Comparison of ENCODE assay signal across 13 cellular contexts in the genomic region with DNA sequence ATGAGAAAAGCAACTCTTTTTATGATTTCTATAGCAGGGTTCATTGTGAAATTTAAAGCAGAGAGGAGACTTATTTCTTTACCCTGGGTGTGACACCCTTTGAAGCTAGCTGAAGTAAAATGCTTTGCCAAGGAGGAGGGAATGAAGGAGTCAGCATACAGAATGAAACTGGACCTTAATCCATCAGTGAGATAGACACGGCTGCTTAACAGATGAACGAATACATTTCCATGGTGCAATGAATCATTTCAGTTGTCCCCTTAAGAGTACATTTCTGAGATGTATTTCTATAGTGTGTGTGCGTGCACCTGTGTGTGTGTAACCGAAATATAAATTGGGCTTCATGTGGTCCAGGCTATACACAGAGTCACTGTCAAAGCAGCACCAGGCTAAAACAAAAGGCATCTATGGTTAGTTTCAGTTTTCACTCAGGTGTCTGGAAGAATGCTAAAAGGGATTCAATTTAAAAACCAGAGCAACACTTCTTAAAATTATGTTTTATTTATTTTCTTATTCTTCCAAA.
DNase-seq lines count a peak whose midpoint lies in the region; ATAC-seq and TF ChIP-seq lines count a peak whose summit lies in the region.
"Had no signal": no experiment of that assay in that cellular context is flagged by ENCODE, and none has a peak within 500 bp of the region (broad histone marks: within the 10 kb centered on the region; RNA-seq: fewer than 3 reads in every experiment).

No MANE protein-coding gene starts in this region.

- H3K9me3 ChIP-seq in left ventricle myocardium inferior (replicated peaks) (no peaks in the 10 kb centered on the region), adipocyte (ENCODE audit: control insufficient read depth, low read length) (no peaks in the 10 kb centered on the region), lung (ENCODE audit: control insufficient read depth in 2 of 2, insufficient read depth in 1 of 2, low read length in 1 of 2) (no peaks in the 10 kb centered on the region), upper lobe of left lung (no peaks in the 10 kb centered on the region)
- H3K9me3 ChIP-seq: adrenal gland had no signal

- H3K27ac ChIP-seq in left ventricle myocardium inferior (replicated peaks) (peak overlapping the region; percentile 86), lung (ENCODE audit: low read depth in 1 of 2, low read length in 1 of 2) (peak overlapping the region; percentile 1 to 41), upper lobe of left lung (peak overlapping the region; percentile 68 to 85 (median 82)), brain microvascular endothelial cell (no peak overlapping the region)

- TF ChIP-seq CTCF in left ventricle myocardium inferior (IDR thresholded peaks at IDR 0.05; ENCODE audit: borderline replicate concordance): no peak
- TF ChIP-seq CTCF in lung (IDR thresholded peaks at IDR 0.05; ENCODE audit: control extremely low read depth, extremely low read depth): no peak
- TF ChIP-seq CTCF in upper lobe of left lung (IDR thresholded peaks at IDR 0.05): no peak
- no peak for TF ChIP-seq CTCF in brain microvascular endothelial cell (IDR thresholded peaks at IDR 0.05; ENCODE audit: low read depth, low read length, missing control alignments)

- no peaks in the 10 kb centered on the region for H3K36me3 ChIP-seq in left ventricle myocardium inferior
- H3K36me3 ChIP-seq in adipocyte (ENCODE audit: control insufficient read depth, insufficient read depth, low read length, severe bottlenecking): no peaks in the 10 kb centered on the region
- no peaks in the 10 kb centered on the region for H3K36me3 ChIP-seq in lung (ENCODE audit: control insufficient read depth in 2 of 2, insufficient read depth in 2 of 2, low read length in 2 of 2)
- H3K36me3 ChIP-seq in upper lobe of left lung: no peaks in the 10 kb centered on the region
- H3K36me3 ChIP-seq in brain microvascular endothelial cell (replicated peaks): no peaks in the 10 kb centered on the region
- H3K36me3 ChIP-seq: adrenal gland had no signal

- peak overlapping the region; percentile 11 for H3K9ac ChIP-seq in adipocyte (ENCODE audit: low read length)

- intact Hi-C loops in left ventricle myocardium inferior (cut with micrococcal nuclease): no loop called here
- intact Hi-C loops in Right ventricle myocardium inferior (cut with DNase I): loop anchor here (5.0 kb wide), 1 partner anchor 78 kb away; no protein-coding TSS in a partner anchor

- H3K4me3 ChIP-seq in left ventricle myocardium inferior (peak overlapping the region; percentile 27), adipocyte (ENCODE audit: low read length) (no peak overlapping the region), lung (no peak overlapping the region), upper lobe of left lung (no peak overlapping the region), brain microvascular endothelial cell (ENCODE audit: low read depth, low read length) (no peak overlapping the region)
- H3K4me3 ChIP-seq: adrenal gland, smooth muscle cell had no signal

- ATAC-seq in Right ventricle myocardium inferior (no peak), lung (ENCODE audit: insufficient read depth, low FRiP score) (no peak), upper lobe of left lung (ENCODE audit: low FRiP score in 2 of 2) (no peak), GM19023 (IDR thresholded peaks at IDR 0.05; ENCODE audit: unreplicated experiment) (no peak)

- DNase-seq in left ventricle myocardium inferior (no peak), Right ventricle myocardium inferior (ENCODE audit: missing footprints) (no peak), adipocyte (ENCODE audit: low read depth) (peak; percentile 49), lung (ENCODE audit: low spot score) (no peak), upper lobe of left lung (no peak), brain microvascular endothelial cell (no peak), NCI-H2081 (lab: John Stamatoyannopoulos, UW) (no peak)
- DNase-seq: adrenal gland; C1 segment of cervical spinal cord; effector memory CD4-positive, alpha-beta T cell; NCI-H1694 had no signal

- H3K27me3 ChIP-seq in left ventricle myocardium inferior (ENCODE audit: low read depth) (no peaks in the 10 kb centered on the region), adipocyte (replicated peaks; ENCODE audit: control insufficient read depth, insufficient read depth, low read length) (no peaks in the 10 kb centered on the region), lung (ENCODE audit: control insufficient read depth, insufficient read depth) (no peaks in the 10 kb centered on the region), upper lobe of left lung (no peaks in the 10 kb centered on the region), brain microvascular endothelial cell (replicated peaks) (no peaks in the 10 kb centered on the region)
- H3K27me3 ChIP-seq: adrenal gland had no signal

- no peak for TF ChIP-seq POLR2A in upper lobe of left lung (IDR thresholded peaks at IDR 0.05)

- no peak for TF ChIP-seq EP300 in upper lobe of left lung (IDR thresholded peaks at IDR 0.05)

- in situ Hi-C loops in brain microvascular endothelial cell (cut with HindIII; ENCODE audit: low pct_ligation_motif_present, low sequenced_read_pairs): no loop called here

- H3K4me1 ChIP-seq in left ventricle myocardium inferior: peaks cover 78% of the 10 kb centered on the region
- peaks cover 60% of the 10 kb centered on the region for H3K4me1 ChIP-seq in adipocyte (ENCODE audit: control insufficient read depth, insufficient read depth, low read length)
- peaks cover 7 to 17% of the 10 kb centered on the region in 2 donors for H3K4me1 ChIP-seq in lung (ENCODE audit: control insufficient read depth in 2 of 2, insufficient read depth in 2 of 2, low read length in 2 of 2)
- H3K4me1 ChIP-seq in upper lobe of left lung: peaks cover 47 to 68% (median 52%) of the 10 kb centered on the region in 4 donors

- WGBS in lung, 2 donors: 63 to 77% methylated on average over 4 of the region's 4 CpGs
- WGBS in upper lobe of left lung, 2 donors: 46 to 66% methylated on average over 4 of the region's 4 CpGs
